Comparison of ENCODE assay signal across 8 cellular contexts in the genomic region with DNA sequence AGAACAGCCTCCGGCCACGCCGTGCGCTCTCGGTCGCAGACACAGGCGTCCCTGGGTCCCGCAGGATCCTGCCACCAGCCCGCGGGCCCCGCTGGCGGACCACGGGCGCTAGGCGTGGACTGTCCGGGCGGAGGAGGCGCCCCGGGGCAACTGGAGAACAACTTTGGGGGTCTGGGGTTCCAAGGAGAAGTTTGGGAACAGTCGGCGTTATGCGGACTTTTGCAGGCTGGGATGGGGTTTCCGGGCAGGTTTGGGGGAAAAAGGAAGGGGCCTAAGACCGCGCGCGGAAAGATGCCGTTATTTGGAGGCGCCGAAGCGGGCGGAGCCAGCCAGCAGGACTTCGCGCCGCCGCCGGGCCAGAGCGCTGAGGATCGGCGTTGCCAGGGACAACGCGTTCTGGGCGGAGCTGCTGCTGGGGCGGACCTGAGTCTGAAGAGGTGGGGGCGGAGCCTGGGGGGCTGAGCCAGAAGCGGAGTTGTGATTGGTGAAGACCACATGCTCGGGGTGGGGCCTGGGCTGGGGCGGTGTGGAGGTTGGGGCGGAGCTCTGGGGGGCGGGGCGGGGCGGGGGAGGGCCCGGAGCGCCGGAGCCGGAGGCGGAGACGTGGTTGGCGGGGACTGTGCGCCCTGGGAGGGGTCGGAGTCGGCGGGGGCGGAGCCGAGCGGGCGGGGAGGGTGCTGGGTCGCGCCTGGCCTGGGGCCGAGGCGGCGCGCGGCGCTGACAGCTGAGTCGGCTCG. TPM values are rescaled to one million over a fixed set of nuclear protein-coding genes. Genes with fewer than 3 reads are reported as not detected.
DNase-seq lines count a peak whose midpoint lies in the region; ATAC-seq lines count a peak whose summit lies in the region.

TSS of gene CYP46A1 (plus strand) at position 680 of the 737 bp plus-strand sequence. CDS start 120 bp downstream, outside the sequence.

- H3K9me3 Mint-ChIP-seq in effector memory CD8-positive, alpha-beta T cell, result peaks cover 0 to 2% of the 10 kb centered on the region in 2 donors

- peak within 1 kb of the TSS in 1 of 2 experiments; percentile 84 for H3K23ac ChIP-seq in mesenchymal stem cell (ENCODE audit: low read length in 2 of 2)

- DNase-seq in COLO829 (ENCODE audit: low spot score) (peak; percentile 100), HT-29 (ENCODE audit: low spot score) (peak; percentile 94), mesenchymal stem cell (peak; percentile 98)
- DNase-seq in NK-92 treated with Interleukin-12 subunit alpha and Interleukin-12 subunit beta, amount 100 ng/mL, for 24 hours (lab: John Stamatoyannopoulos, UW), result peak; percentile 97
- DNase-seq in activated CD8-positive, alpha-beta memory T cell treated with anti-CD3 and anti-CD28 coated beads for 4 hours (ENCODE audit: low read depth in 2 of 2), result peak; percentile 99
- peak; percentile 99 for DNase-seq in effector memory CD8-positive, alpha-beta T cell
- DNase-seq in stimulated activated CD8-positive, alpha-beta memory T cell treated with anti-CD3 and anti-CD28 coated beads, Interleukin-12 subunit alpha, Interleukin-12 subunit beta, amount 100 ng/mL, for 24 hours (ENCODE audit: extremely low read depth), result peak; percentile 99

- H3K4me3 ChIP-seq in mesenchymal stem cell (ENCODE audit: insufficient read depth in 1 of 2, low read depth in 1 of 2, low read length in 2 of 2), result peak within 1 kb of the TSS; percentile 79 to 88

- H2BK5ac ChIP-seq in mesenchymal stem cell (ENCODE audit: low read depth, low read length, poor library complexity, severe bottlenecking), result no peak within 1 kb of the TSS

- peak; percentile 89 for ATAC-seq in GM21360 (IDR thresholded peaks at IDR 0.05; ENCODE audit: unreplicated experiment)
- peak; percentile 90 for ATAC-seq in effector memory CD8-positive, alpha-beta T cell (replicated peaks)

- peak within 1 kb of the TSS; percentile 85 to 87 for H3K27ac Mint-ChIP-seq in effector memory CD8-positive, alpha-beta T cell

- H3K79me1 ChIP-seq in mesenchymal stem cell (replicated peaks; ENCODE audit: low read length, poor library complexity, severe bottlenecking), result peaks cover 2% of the 10 kb centered on the region

- H2BK15ac ChIP-seq in mesenchymal stem cell (ENCODE audit: low read depth, poor library complexity, severe bottlenecking), result no peak within 1 kb of the TSS

- no peak within 1 kb of the TSS for H2BK120ac ChIP-seq in mesenchymal stem cell (ENCODE audit: low read depth, low read length)

- H3K4me3 Mint-ChIP-seq in effector memory CD8-positive, alpha-beta T cell, result peak within 1 kb of the TSS; percentile 89 to 90

- H3K27me3 ChIP-seq in mesenchymal stem cell (ENCODE audit: control insufficient read depth in 1 of 2, insufficient read depth in 1 of 2, low read length in 2 of 2), result peaks cover 36 to 50% of the 10 kb centered on the region in 2 experiments

- H3K4ac ChIP-seq in mesenchymal stem cell (ENCODE audit: low read depth in 1 of 2, low read length in 2 of 2), result peak within 1 kb of the TSS; percentile 65 to 88

- no peaks in the 10 kb centered on the region for H3K36me3 ChIP-seq in mesenchymal stem cell (ENCODE audit: control insufficient read depth in 1 of 2, insufficient read depth in 2 of 2, low read depth in 1 of 2, low read length in 2 of 2)

- under 1% methylated on average over 47 of the region's 77 CpGs for WGBS in mesenchymal stem cell

- H3K36me3 Mint-ChIP-seq in effector memory CD8-positive, alpha-beta T cell (ENCODE audit: insufficient read depth), result peaks cover 5% of the 10 kb centered on the region

- H3K4me2 ChIP-seq in mesenchymal stem cell (ENCODE audit: low read length, poor library complexity, severe bottlenecking), result peak within 1 kb of the TSS; percentile 90

- H2AK5ac ChIP-seq in mesenchymal stem cell (ENCODE audit: low read length, severe bottlenecking), result no peak within 1 kb of the TSS

- peaks cover 17 to 19% of the 10 kb centered on the region in 2 donors for H3K4me1 Mint-ChIP-seq in effector memory CD8-positive, alpha-beta T cell (ENCODE audit: low read depth in 2 of 2)

- H2AFZ ChIP-seq in mesenchymal stem cell (ENCODE audit: low read depth, low read length), result peak within 1 kb of the TSS; percentile 90

- H3K18ac ChIP-seq in mesenchymal stem cell (ENCODE audit: low read depth in 1 of 2, low read length in 2 of 2), result peak within 1 kb of the TSS; percentile 58 to 69

- H2BK12ac ChIP-seq in mesenchymal stem cell (ENCODE audit: low read length in 2 of 2), result peak within 1 kb of the TSS in 1 of 2 experiments; percentile 19

- peak within 1 kb of the TSS in 1 of 2 experiments; percentile 11 for H3K14ac ChIP-seq in mesenchymal stem cell (ENCODE audit: low read length in 2 of 2)

- peaks cover 11% of the 10 kb centered on the region for H3K9me3 ChIP-seq in mesenchymal stem cell (ENCODE audit: control insufficient read depth, low read length)

- peak within 1 kb of the TSS; percentile 93 for H4K8ac ChIP-seq in mesenchymal stem cell (ENCODE audit: low read length)

- H4K91ac ChIP-seq in mesenchymal stem cell (ENCODE audit: low read length), result no peak within 1 kb of the TSS

- H3K4me1 ChIP-seq in mesenchymal stem cell (ENCODE audit: control insufficient read depth, insufficient read depth, low read depth, low read length), result peaks cover 11% of the 10 kb centered on the region

- peak within 1 kb of the TSS; percentile 94 for H3K9ac ChIP-seq in mesenchymal stem cell (ENCODE audit: low read length)

- no peak within 1 kb of the TSS for H3K27ac ChIP-seq in mesenchymal stem cell (ENCODE audit: low read length, poor library complexity, severe bottlenecking)

- peaks cover 12 to 23% of the 10 kb centered on the region in 2 donors for H3K27me3 Mint-ChIP-seq in effector memory CD8-positive, alpha-beta T cell

RNA-seq across cellular contexts. Expression of gene CYP46A1, which starts in this region (rescaled TPM):
- total RNA-seq in HT-29 (2014; rRNA removed; shearing (Covaris generic)), result not detected in 2 replicates
- polyA plus RNA-seq in mesenchymal stem cell (2013, experiment 1 of 2), result 0.03 TPM
- polyA plus RNA-seq in mesenchymal stem cell (2013, experiment 2 of 2), result 0.03 TPM

Comparison
In these comparisons a context has a peak if more than half of its experiments do, and no peak if none do; other contexts are left out.
1. Peak in DNase-seq in HT-29; RNA of the gene not detected or under 1 TPM.